10 cellular contexts compared by ENCODE assay signal in the genomic region with DNA sequence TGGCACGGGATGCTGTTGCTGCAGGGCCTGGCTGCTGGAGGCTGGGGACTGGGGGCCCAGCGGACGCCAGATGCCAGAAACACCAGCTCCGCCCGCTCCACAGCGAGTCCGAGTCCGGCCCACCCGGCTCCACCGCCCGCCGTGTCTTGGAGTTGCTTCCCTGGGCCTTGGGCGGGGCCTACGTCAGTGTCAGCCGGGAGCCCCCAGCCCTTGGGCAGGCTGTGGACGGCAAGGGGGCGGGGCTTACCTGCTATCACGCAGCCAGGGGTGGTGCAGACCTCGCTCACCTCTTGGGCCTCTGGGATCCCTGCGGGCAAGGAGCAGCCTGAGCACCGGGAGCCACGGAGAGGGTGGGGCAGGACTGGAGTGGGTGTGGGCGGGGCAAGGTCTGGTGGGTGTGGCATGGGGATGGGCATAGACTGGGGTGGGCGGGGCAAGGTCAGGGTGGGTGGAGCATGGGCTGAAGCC. TPM values are rescaled to one million over a fixed set of nuclear protein-coding genes. Genes with fewer than 3 reads are reported as not detected.
DNase-seq lines count a peak whose midpoint lies in the region; ATAC-seq and TF ChIP-seq lines count a peak whose summit lies in the region.
"Had no signal": no experiment of that assay in that cellular context is flagged by ENCODE, and none has a peak within 500 bp of the region (broad histone marks: within the 10 kb centered on the region; RNA-seq: fewer than 3 reads in every experiment).

No MANE protein-coding gene starts in this region.

- POLR2A ChIA-PET in activated CD4-positive, alpha-beta T cell treated with anti-CD3 and anti-CD28 coated beads for 36 hours (lab: Charles Lee) = no interaction called here
- POLR2A ChIA-PET in RWPE1 (lab: Yijun Ruan, JAX; ENCODE audit: low non-redundant PET) = no interaction called here

- CTCF ChIA-PET in activated CD4-positive, alpha-beta T cell treated with anti-CD3 and anti-CD28 coated beads for 36 hours (lab: Charles Lee) = no interaction called here
- CTCF ChIA-PET in RWPE1 (lab: Yijun Ruan, JAX) = no interaction called here

- H3K27ac ChIP-seq in RWPE1 (no peak overlapping the region), foreskin keratinocyte (no peak overlapping the region)
- H3K27ac ChIP-seq: C4-2B had no signal

- H3K27me3 ChIP-seq in foreskin keratinocyte = no peaks in the 10 kb centered on the region

- H3K9me3 Mint-ChIP-seq in activated CD4-positive, alpha-beta T cell treated with anti-CD3 and anti-CD28 coated beads for 36 hours (ENCODE audit: low read depth) = peaks cover 15% of the 10 kb centered on the region

- no peak overlapping the region for H3K4me3 Mint-ChIP-seq in activated CD4-positive, alpha-beta T cell treated with anti-CD3 and anti-CD28 coated beads for 36 hours

- no peaks in the 10 kb centered on the region for H3K27me3 Mint-ChIP-seq in activated CD4-positive, alpha-beta T cell treated with anti-CD3 and anti-CD28 coated beads for 36 hours

- H3K4me1 Mint-ChIP-seq in activated CD4-positive, alpha-beta T cell treated with anti-CD3 and anti-CD28 coated beads for 36 hours = no peaks in the 10 kb centered on the region

- TF ChIP-seq CTCF in RWPE1 (conservative IDR thresholded peaks at IDR 0.05; ENCODE audit: low read depth) (no peak), foreskin keratinocyte (conservative IDR thresholded peaks at IDR 0.05) (no peak)

- no peak overlapping the region for H3K27ac Mint-ChIP-seq in activated CD4-positive, alpha-beta T cell treated with anti-CD3 and anti-CD28 coated beads for 36 hours

- intact Hi-C loops in activated CD4-positive, alpha-beta T cell treated with anti-CD3 and anti-CD28 coated beads for 36 hours (cut with DNase I, micrococcal nuclease) = no loop called here

- ATAC-seq in activated CD4-positive, alpha-beta T cell treated with anti-CD3 and anti-CD28 coated beads for 36 hours = peak; percentile 83
- ATAC-seq in foreskin keratinocyte (peak; percentile 61), GM18502 (IDR thresholded peaks at IDR 0.05; ENCODE audit: poor library complexity, unreplicated experiment) (no peak), GM18861 (IDR thresholded peaks at IDR 0.05; ENCODE audit: unreplicated experiment) (no peak)

- no peaks in the 10 kb centered on the region for H3K4me1 ChIP-seq in foreskin keratinocyte

- DNase-seq in activated CD4-positive, alpha-beta T cell treated with anti-CD3 and anti-CD28 coated beads for 36 hours = peak; percentile 70
- no peak for DNase-seq in activated CD4-positive, alpha-beta T cell treated with anti-CD3 and anti-CD28 coated beads, Interleukin-2, amount 50 U/mL, for 4 hours
- DNase-seq in RWPE1 (ENCODE audit: low spot score) (peak; percentile 70), foreskin keratinocyte (peak in 1 of 2 donors; percentile 4), smooth muscle cell of the brain vasculature (ENCODE audit: low read depth, low spot score) (peak; percentile 21), 8988T (no peak)

- no peaks in the 10 kb centered on the region for H3K36me3 Mint-ChIP-seq in activated CD4-positive, alpha-beta T cell treated with anti-CD3 and anti-CD28 coated beads for 36 hours (ENCODE audit: low read depth)

RNA-seq across cellular contexts. Expression of a gene that starts 21.7 kb away (rescaled TPM):
- total RNA-seq in activated CD4-positive, alpha-beta T cell treated with anti-CD3 and anti-CD28 coated beads for 36 hours = 1 to 10 TPM in 1 of 2 experiments, under 1 TPM in 1; 0.97 to 1.4 TPM
- 0.20 TPM in 1 of 2 replicates, not detected in the other for total RNA-seq in foreskin keratinocyte
- polyA plus RNA-seq in foreskin keratinocyte = 0.29 and 0.56 TPM in 2 replicates
- total RNA-seq: HT1080 had no signal

RNA-seq across cellular contexts. Expression of a gene that starts 24.5 kb away (rescaled TPM):
- 10 to 100 TPM; 23.7 to 36.8 TPM for total RNA-seq in activated CD4-positive, alpha-beta T cell treated with anti-CD3 and anti-CD28 coated beads for 36 hours
- total RNA-seq in foreskin keratinocyte = 22.4 and 25.2 TPM in 2 replicates
- 24.6 and 26.4 TPM in 2 replicates for polyA plus RNA-seq in foreskin keratinocyte

RNA-seq across cellular contexts. Expression of a gene that starts 54.9 kb away (rescaled TPM):
- total RNA-seq in activated CD4-positive, alpha-beta T cell treated with anti-CD3 and anti-CD28 coated beads for 36 hours = 100 to 1,000 TPM; 135 to 145 TPM
- 11.4 and 13.0 TPM in 2 replicates for total RNA-seq in foreskin keratinocyte
- 16.4 and 18.0 TPM in 2 replicates for polyA plus RNA-seq in foreskin keratinocyte

Comparison
In these comparisons a context has a peak if more than half of its experiments do, and no peak if none do; other contexts are left out.
1. DNase-seq: peak in activated CD4-positive, alpha-beta T cell treated with anti-CD3 and anti-CD28 coated beads for 36 hours (single experiment), RWPE1 (single experiment) and smooth muscle cell of the brain vasculature (single experiment); none in activated CD4-positive, alpha-beta T cell treated with anti-CD3 and anti-CD28 coated beads, Interleukin-2, amount 50 U/mL, for 4 hours (0 of 2) and 8988T (single experiment).
2. ATAC-seq: peak in activated CD4-positive, alpha-beta T cell treated with anti-CD3 and anti-CD28 coated beads for 36 hours (single experiment) and foreskin keratinocyte (single experiment); none in GM18502 (single experiment) and GM18861 (single experiment).